1 cellular context compared by ENCODE assay signal in genomic region chr11:115518983-115519382, GRCh38.
A peak's percentile ranks its signal among the peaks of the same experiment; 100 is the strongest.
TF ChIP-seq lines count a peak whose summit lies in the region.

No MANE protein-coding gene starts in this region.

TF ChIP-seq in HepG2, 621 proteins besides CTCF, POLR2A, EP300 and RAD21 (continued from another document):
- TF ChIP-seq HOMEZ (CRISPR knock-in tag; IDR thresholded peaks at IDR 0.05; ENCODE audit: low read depth) = no peak
- TF ChIP-seq TCF7 (IDR thresholded peaks at IDR 0.05; ENCODE audit: low read depth) = 0 out of 2 replicates have a peak, but pooled peaks have one; percentile 8
- no peak for TF ChIP-seq STAT6 (CRISPR knock-in tag; IDR thresholded peaks at IDR 0.05; ENCODE audit: borderline replicate concordance)
- no peak for TF ChIP-seq ZNF44 (CRISPR knock-in tag; IDR thresholded peaks at IDR 0.05)
- TF ChIP-seq SOX13 (IDR thresholded peaks at IDR 0.05) = no peak
- peak in 1 of 2 experiments; percentile 52; a peak in 2 of 4 replicates for TF ChIP-seq SOX13 (CRISPR knock-in tag; conservative IDR thresholded peaks at IDR 0.05 in 1 of 2, IDR thresholded peaks at IDR 0.05 in 1 of 2)
- no peak for TF ChIP-seq MEF2D (CRISPR knock-in tag; IDR thresholded peaks at IDR 0.05)
- TF ChIP-seq GATAD1 (CRISPR knock-in tag; IDR thresholded peaks at IDR 0.05) = no peak
- 0 out of 2 replicates have a peak, but pooled peaks have one; percentile 26 for TF ChIP-seq CEBPG (CRISPR knock-in tag; IDR thresholded peaks at IDR 0.05)
- no peak for TF ChIP-seq ZNF17 (CRISPR knock-in tag; IDR thresholded peaks at IDR 0.05)
- TF ChIP-seq ZNF839 (CRISPR knock-in tag; IDR thresholded peaks at IDR 0.05; ENCODE audit: borderline replicate concordance) = no peak
- TF ChIP-seq SOX5 (CRISPR knock-in tag; IDR thresholded peaks at IDR 0.05; ENCODE audit: borderline replicate concordance) = peak; percentile 30; the same call in 1 of the 2 replicates
- 0 out of 2 replicates have a peak, but pooled peaks have one; percentile 28 for TF ChIP-seq ELF3 (CRISPR knock-in tag; IDR thresholded peaks at IDR 0.05)
- no peak for TF ChIP-seq AKAP8 (CRISPR knock-in tag; IDR thresholded peaks at IDR 0.05)
- peak; percentile 50; the same call in 1 of the 2 replicates for TF ChIP-seq PATZ1 (CRISPR knock-in tag; IDR thresholded peaks at IDR 0.05)
- TF ChIP-seq GATAD2A (CRISPR knock-in tag; IDR thresholded peaks at IDR 0.05) = peak; percentile 53
- TF ChIP-seq FOXA1 (IDR thresholded peaks at IDR 0.05) = no peak
- peak; percentile 42; the same call in 1 of the 2 replicates for TF ChIP-seq FOXA1 (CRISPR knock-in tag; IDR thresholded peaks at IDR 0.05)
- TF ChIP-seq ATF1 (CRISPR knock-in tag; IDR thresholded peaks at IDR 0.05) = no peak
